3 cellular contexts compared by ENCODE assay signal in genomic region chr2:24015562-24016375, GRCh38.
A peak's percentile ranks its signal among the peaks of the same experiment; 100 is the strongest.
TF ChIP-seq lines count a peak whose summit lies in the region.

No MANE protein-coding gene starts in this region.

TF ChIP-seq in A549, 52 proteins besides CTCF, POLR2A, EP300 and RAD21 (continues in another document):
- TF ChIP-seq CHD4 (IDR thresholded peaks at IDR 0.05; ENCODE audit: borderline replicate concordance) (no peak), MYC (IDR thresholded peaks at IDR 0.05; ENCODE audit: borderline replicate concordance, low read length) (no peak), JUNB (IDR thresholded peaks at IDR 0.05) (peak; percentile 98), HDAC2 (IDR thresholded peaks at IDR 0.05) (no peak), SREBF2 (IDR thresholded peaks at IDR 0.05) (no peak), PHF8 (IDR thresholded peaks at IDR 0.05; ENCODE audit: borderline replicate concordance, low read depth) (no peak), ZC3H11A (IDR thresholded peaks at IDR 0.05) (no peak), KDM1A (IDR thresholded peaks at IDR 0.05; ENCODE audit: low read depth) (no peak), CBX2 (IDR thresholded peaks at IDR 0.05; ENCODE audit: borderline replicate concordance, low read depth) (no peak), FOXS1 (CRISPR knock-in tag; IDR thresholded peaks at IDR 0.05) (0 out of 2 replicates have a peak, but pooled peaks have one; percentile 1), PBX3 (IDR thresholded peaks at IDR 0.05) (peak; percentile 52; the same call in 1 of the 2 replicates), GATA3 (IDR thresholded peaks at IDR 0.05; ENCODE audit: borderline replicate concordance) (peak; percentile 90), BCL3 (IDR thresholded peaks at IDR 0.05) (peak; percentile 79; the same call in 1 of the 3 replicates), KDM5A (IDR thresholded peaks at IDR 0.05) (no peak), E2F6 (IDR thresholded peaks at IDR 0.05; ENCODE audit: borderline replicate concordance, low read depth) (peak; percentile 44; the same call in 1 of the 2 replicates), SMC3 (IDR thresholded peaks at IDR 0.05) (peak; percentile 30; the same call in 2 of the 3 replicates), CBX8 (IDR thresholded peaks at IDR 0.05) (no peak), ZNF302 (CRISPR knock-in tag; IDR thresholded peaks at IDR 0.05) (peak; percentile 59; the same call in 1 of the 2 replicates), MAZ (IDR thresholded peaks at IDR 0.05; ENCODE audit: borderline replicate concordance, low read depth, low read length) (no peak), MAX (IDR thresholded peaks at IDR 0.05) (peak; percentile 87), NFE2L2 (conservative IDR thresholded peaks at IDR 0.05; ENCODE audit: low read length) (no peak), RCOR1 (IDR thresholded peaks at IDR 0.05; ENCODE audit: low read depth, low read length) (no peak), HEYL (CRISPR knock-in tag; IDR thresholded peaks at IDR 0.05) (no peak), ZSCAN20 (CRISPR knock-in tag; IDR thresholded peaks at IDR 0.05) (no peak), HOXB5 (CRISPR knock-in tag; IDR thresholded peaks at IDR 0.05) (peak; percentile 43; the same call in 1 of the 2 replicates), ESRRA (IDR thresholded peaks at IDR 0.05; ENCODE audit: borderline replicate concordance, low read length) (no peak)

TF ChIP-seq in HCT116, 20 proteins besides CTCF, POLR2A, EP300 and RAD21:
- no peak for TF ChIP-seq POLR2AphosphoS5 (IDR thresholded peaks at IDR 0.05; ENCODE audit: low read depth, low read length)
- 0 out of 2 replicates have a peak, but pooled peaks have one; percentile 33 for TF ChIP-seq JUND (IDR thresholded peaks at IDR 0.05)
- no peak for TF ChIP-seq EZH2 (IDR thresholded peaks at IDR 0.05)
- TF ChIP-seq FOSL1 (IDR thresholded peaks at IDR 0.05; ENCODE audit: low read depth), result no peak
- no peak for TF ChIP-seq SP1 (IDR thresholded peaks at IDR 0.05; ENCODE audit: low read depth)
- no peak for TF ChIP-seq MAX (IDR thresholded peaks at IDR 0.05)
- no peak for TF ChIP-seq SRF (IDR thresholded peaks at IDR 0.05; ENCODE audit: low read depth)
- TF ChIP-seq EGR1 (IDR thresholded peaks at IDR 0.05; ENCODE audit: low read depth), result no peak
- no peak for TF ChIP-seq TCF7L2 (IDR thresholded peaks at IDR 0.05; ENCODE audit: borderline replicate concordance, extremely low read depth, insufficient read depth, insufficient read length)
TF ChIP-seq in HCT116: peak in this region for 1.

TF ChIP-seq in WTC11, 78 proteins besides CTCF, POLR2A, EP300 and RAD21:
- peak; percentile 19; the same call in 1 of the 2 replicates for TF ChIP-seq FOXP1 (CRISPR knock-in tag; IDR thresholded peaks at IDR 0.05; ENCODE audit: borderline replicate concordance)
- TF ChIP-seq NFATC4 (CRISPR knock-in tag; IDR thresholded peaks at IDR 0.05), result no peak
- TF ChIP-seq NR3C1 (CRISPR knock-in tag; conservative IDR thresholded peaks at IDR 0.05; ENCODE audit: low read depth), result no peak
- TF ChIP-seq GABPB1 (CRISPR knock-in tag; IDR thresholded peaks at IDR 0.05), result peak; percentile 20; the same call in 1 of the 2 replicates
- no peak for TF ChIP-seq FOXP4 (CRISPR knock-in tag; IDR thresholded peaks at IDR 0.05)
- TF ChIP-seq NFE2L1 (CRISPR knock-in tag; IDR thresholded peaks at IDR 0.05), result no peak
- TF ChIP-seq ZNF121 (CRISPR knock-in tag; IDR thresholded peaks at IDR 0.05), result no peak
TF ChIP-seq in WTC11: peak in this region for 2.
